15 cellular contexts compared by ENCODE assay signal in the genomic region with DNA sequence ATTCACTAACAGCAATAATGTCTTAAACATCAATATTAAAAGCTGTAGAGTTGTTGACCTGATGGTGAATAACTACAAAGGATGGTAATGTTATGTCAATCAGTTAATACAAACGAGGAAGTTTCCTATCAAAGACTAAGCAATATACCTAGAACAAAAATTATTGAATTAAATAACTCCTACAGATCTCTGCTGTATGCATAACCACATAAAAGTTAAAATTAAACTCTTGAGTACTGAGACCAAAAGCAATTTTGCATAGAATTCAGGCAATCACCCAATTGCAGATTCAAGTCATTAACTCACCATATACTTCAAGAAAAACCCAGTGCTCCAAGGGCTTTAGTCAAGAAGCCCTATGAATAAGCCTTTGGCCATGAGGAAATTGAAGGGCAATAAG.
DNase-seq lines count a peak whose midpoint lies in the region; ATAC-seq, FAIRE-seq and TF ChIP-seq lines count a peak whose summit lies in the region.
"Had no signal": no experiment of that assay in that cellular context is flagged by ENCODE, and none has a peak within 500 bp of the region (broad histone marks: within the 10 kb centered on the region; RNA-seq: fewer than 3 reads in every experiment).

No MANE protein-coding gene starts in this region.

- no peaks in the 10 kb centered on the region for H3K9me3 Mint-ChIP-seq in Calu3 (ENCODE audit: low read depth, unreplicated experiment)
- H3K9me3 Mint-ChIP-seq in nephron progenitor cell: no peaks in the 10 kb centered on the region
- no peaks in the 10 kb centered on the region for H3K9me3 Mint-ChIP-seq in activated CD4-positive, alpha-beta T cell treated with anti-CD3 and anti-CD28 coated beads for 36 hours (ENCODE audit: low read depth)

- H3K27me3 Mint-ChIP-seq in Calu3 (ENCODE audit: unreplicated experiment) (no peaks in the 10 kb centered on the region), nephron progenitor cell (ENCODE audit: low read depth, poor library complexity) (peaks cover 64% of the 10 kb centered on the region)
- peaks cover 60% of the 10 kb centered on the region for H3K27me3 Mint-ChIP-seq in activated CD4-positive, alpha-beta T cell treated with anti-CD3 and anti-CD28 coated beads for 36 hours

- H3K36me3 Mint-ChIP-seq in Calu3 (ENCODE audit: insufficient read depth, unreplicated experiment) (peaks cover 87% of the 10 kb centered on the region), nephron progenitor cell (ENCODE audit: low read depth) (no peaks in the 10 kb centered on the region)
- H3K36me3 Mint-ChIP-seq in activated CD4-positive, alpha-beta T cell treated with anti-CD3 and anti-CD28 coated beads for 36 hours (ENCODE audit: low read depth): no peaks in the 10 kb centered on the region

- H3K36me3 ChIP-seq in SJCRH30: peaks cover 6% of the 10 kb centered on the region

- FAIRE-seq in GM12891 (lab: Jason Lieb, UNC): no peak
- FAIRE-seq: GM19239 had no signal

- ATAC-seq in activated CD4-positive, alpha-beta T cell treated with anti-CD3 and anti-CD28 coated beads for 36 hours: no peak
- ATAC-seq in HG03571 (IDR thresholded peaks at IDR 0.05; ENCODE audit: unreplicated experiment) (no peak), foreskin keratinocyte (no peak)
- ATAC-seq: sciatic nerve had no signal

- no peak for TF ChIP-seq POLR2A in GM12891 (IDR thresholded peaks at IDR 0.05; ENCODE audit: low read depth, low read length)

- no TSS peak for BruUV-seq in Calu3 (replicated peaks; lab: Mats Ljungman, UMichigan)

- H3K4me1 ChIP-seq in SJCRH30 (peaks cover 10% of the 10 kb centered on the region), foreskin keratinocyte (no peaks in the 10 kb centered on the region)

- H3K27me3 ChIP-seq in SJCRH30 (no peaks in the 10 kb centered on the region), foreskin keratinocyte (peaks cover 59% of the 10 kb centered on the region)

- intact Hi-C loops in Calu3 (cut with micrococcal nuclease; ENCODE audit: unreplicated experiment): loop anchor here (5.0 kb wide), 3 partner anchors 102 to 353 kb away; no protein-coding TSS in a partner anchor
- intact Hi-C loops in activated CD4-positive, alpha-beta T cell treated with anti-CD3 and anti-CD28 coated beads for 36 hours (cut with DNase I, micrococcal nuclease): loop anchor here in 1 of 2 experiments (5.0 kb wide), 1 partner anchor 598 kb away; no protein-coding TSS in a partner anchor

- POLR2A ChIA-PET in activated CD4-positive, alpha-beta T cell treated with anti-CD3 and anti-CD28 coated beads for 36 hours (lab: Charles Lee): no interaction called here

- no peak for TF ChIP-seq CTCF in Calu3 (IDR thresholded peaks at IDR 0.05; ENCODE audit: unreplicated experiment)
- TF ChIP-seq CTCF in nephron progenitor cell (IDR thresholded peaks at IDR 0.05): no peak
- no peak for TF ChIP-seq CTCF in foreskin keratinocyte (conservative IDR thresholded peaks at IDR 0.05)

- H3K27ac Mint-ChIP-seq in Calu3 (ENCODE audit: unreplicated experiment) (peak overlapping the region; percentile 99), nephron progenitor cell (no peak overlapping the region)
- no peak overlapping the region for H3K27ac Mint-ChIP-seq in activated CD4-positive, alpha-beta T cell treated with anti-CD3 and anti-CD28 coated beads for 36 hours

- H3K4me3 ChIP-seq in SJCRH30: peak overlapping the region; percentile 88

- CTCF ChIA-PET in Calu3 (lab: Charles Lee): interaction anchor here (1.0 kb wide), 1 partner anchor 11 kb away, joined by 3 read pairs; no protein-coding TSS in a partner anchor
- CTCF ChIA-PET in activated CD4-positive, alpha-beta T cell treated with anti-CD3 and anti-CD28 coated beads for 36 hours (lab: Charles Lee): no interaction called here

- H3K9me3 ChIP-seq in SJCRH30 (replicated peaks): no peaks in the 10 kb centered on the region

- H3K27ac ChIP-seq in SJCRH30: no peak overlapping the region
- peak overlapping the region; percentile 76 for H3K27ac ChIP-seq in epithelial cell of prostate
- no peak overlapping the region for H3K27ac ChIP-seq in foreskin keratinocyte

- peaks cover 18% of the 10 kb centered on the region for H3K4me1 Mint-ChIP-seq in Calu3 (ENCODE audit: low read depth, unreplicated experiment)
- H3K4me1 Mint-ChIP-seq in nephron progenitor cell: peaks cover 50% of the 10 kb centered on the region
- peaks cover 20% of the 10 kb centered on the region for H3K4me1 Mint-ChIP-seq in activated CD4-positive, alpha-beta T cell treated with anti-CD3 and anti-CD28 coated beads for 36 hours

- H3K4me3 Mint-ChIP-seq in Calu3 (ENCODE audit: low read depth, unreplicated experiment) (peak overlapping the region; percentile 97), nephron progenitor cell (peak overlapping the region; percentile 91)
- H3K4me3 Mint-ChIP-seq in activated CD4-positive, alpha-beta T cell treated with anti-CD3 and anti-CD28 coated beads for 36 hours: no peak overlapping the region

- DNase-seq in Calu3 (no peak), SJCRH30 (peak in 1 of 2 experiments; percentile 9), epithelial cell of prostate (ENCODE audit: low read depth, low spot score) (no peak), nephron progenitor cell (no peak), GM12891 (ENCODE audit: insufficient read length, low spot score) (no peak), foreskin keratinocyte (no peak)
- no peak for DNase-seq in activated CD4-positive, alpha-beta T cell treated with anti-CD3 and anti-CD28 coated beads for 36 hours
- DNase-seq: activated naive CD4-positive, alpha-beta T cell treated with Interleukin-2 at 50 U/mL for 16 hours; DMS53; GOT3; RPMI8226; trophoblast cell had no signal

TF ChIP-seq in GM12891, 5 proteins besides CTCF, POLR2A, EP300 and RAD21:
- no peak for TF ChIP-seq POU2F2 (IDR thresholded peaks at IDR 0.05; ENCODE audit: low read depth, low read length)
- no peak for TF ChIP-seq POLR2AphosphoS5 (IDR thresholded peaks at IDR 0.05; ENCODE audit: low read depth, low read length)
- TF ChIP-seq TAF1 (IDR thresholded peaks at IDR 0.05; ENCODE audit: low read depth, low read length): no peak
- TF ChIP-seq PAX5 (IDR thresholded peaks at IDR 0.05; ENCODE audit: insufficient read depth, low read length, severe bottlenecking): no peak
- TF ChIP-seq SPI1 (IDR thresholded peaks at IDR 0.05; ENCODE audit: low read depth, low read length): no peak
